ENCODE assay signal across 8 cellular contexts in genomic region chr14:35122696-35123387, GRCh38. TPM values are rescaled to one million over a fixed set of nuclear protein-coding genes. Genes with fewer than 3 reads are reported as not detected.
DNase-seq lines count a peak whose midpoint lies in the region; ATAC-seq, FAIRE-seq and TF ChIP-seq lines count a peak whose summit lies in the region.

No MANE protein-coding gene starts in this region.

- peak overlapping the region; percentile 92 for H3K9ac ChIP-seq in endothelial cell of umbilical vein (replicated peaks; ENCODE audit: extremely low read depth, insufficient read depth, low read length)

- H3K9me3 ChIP-seq in SJCRH30 (replicated peaks): no peaks in the 10 kb centered on the region
- H3K9me3 ChIP-seq in endothelial cell of umbilical vein (replicated peaks; ENCODE audit: control insufficient read depth, insufficient read depth, low read length): no peaks in the 10 kb centered on the region

- intact Hi-C loops in endothelial cell of umbilical vein (cut with micrococcal nuclease): loop anchor here (1.0 to 5.0 kb wide), 5 partner anchors 141 to 496 kb away; partner anchors contain the start of genes BAZ1A, PSMA6 and SRP54

- dilution Hi-C loops in endothelial cell of umbilical vein (cut with MboI; ENCODE audit: extremely low pct_ligation_motif_present, low sequenced_read_pairs): no loop called here

- H3K4me2 ChIP-seq in endothelial cell of umbilical vein (ENCODE audit: insufficient read depth, low read length): peak overlapping the region; percentile 84

- peak; percentile 4 for ATAC-seq in HG02678 (IDR thresholded peaks at IDR 0.05; ENCODE audit: unreplicated experiment)
- no peak for ATAC-seq in HG03045 (IDR thresholded peaks at IDR 0.05; ENCODE audit: unreplicated experiment)

- H3K27ac ChIP-seq in SJCRH30: peak overlapping the region; percentile 100
- H3K27ac ChIP-seq in endothelial cell of umbilical vein (ENCODE audit: insufficient read depth, low read depth, low read length): peak overlapping the region; percentile 91

- H3K79me2 ChIP-seq in endothelial cell of umbilical vein (ENCODE audit: control insufficient read depth, insufficient read depth, low read length): peaks cover 16% of the 10 kb centered on the region

- H3K36me3 ChIP-seq in SJCRH30 (peaks cover 7% of the 10 kb centered on the region; the same call in 1 of the 2 replicates), endothelial cell of umbilical vein (ENCODE audit: control insufficient read depth in 2 of 2, extremely low read depth in 1 of 2, insufficient read depth in 2 of 2, low read length in 2 of 2) (no peaks in the 10 kb centered on the region)

- H3K27me3 ChIP-seq in SJCRH30 (no peaks in the 10 kb centered on the region), endothelial cell of umbilical vein (ENCODE audit: control insufficient read depth in 2 of 2, insufficient read depth in 2 of 2, low read length in 2 of 2) (no peaks in the 10 kb centered on the region)

- H4K20me1 ChIP-seq in endothelial cell of umbilical vein (replicated peaks; ENCODE audit: control insufficient read depth, extremely low read depth, insufficient read depth, low read length): no peaks in the 10 kb centered on the region

- H2AFZ ChIP-seq in endothelial cell of umbilical vein (ENCODE audit: low read depth, low read length): peak overlapping the region; percentile 75

- CTCF ChIA-PET in endothelial cell of umbilical vein (lab: Charles Lee): interaction anchor here (1.4 to 1.5 kb wide), 2 partner anchors 23 to 92 kb away, joined by 3 to 4 read pairs; no protein-coding TSS in a partner anchor

- POLR2A ChIA-PET in endothelial cell of umbilical vein (lab: Charles Lee): interaction anchor here (1.3 to 1.4 kb wide), 2 partner anchors 77 to 281 kb away, joined by 4 to 5 read pairs; partner anchors contain the start of gene FAM177A1

- H3K4me1 ChIP-seq in SJCRH30 (peaks cover 6% of the 10 kb centered on the region; the same call in 1 of the 2 replicates), endothelial cell of umbilical vein (ENCODE audit: control insufficient read depth, extremely low read depth, insufficient read depth, low read length) (peaks cover 15% of the 10 kb centered on the region)

- peak; percentile 87 for DNase-seq in DMS79 treated with DMSO at 0.1 percent for 48 hours (lab: John Stamatoyannopoulos, UW)
- no peak for DNase-seq in DMS79 (lab: John Stamatoyannopoulos, UW)
- peak in 1 of 2 experiments; percentile 27 for DNase-seq in SJCRH30
- peak; percentile 50 for DNase-seq in endothelial cell of umbilical vein (ENCODE audit: low read depth, low spot score)
- peak; percentile 20 for DNase-seq in myocyte (ENCODE audit: low read depth)
- DNase-seq in ecto neural progenitor cell (ENCODE audit: low spot score): no peak

- no peak for TF ChIP-seq CTCF in endothelial cell of umbilical vein (IDR thresholded peaks at IDR 0.05; ENCODE audit: extremely low read depth in 1 of 2, insufficient read depth in 1 of 2, low read depth in 1 of 2, low read length in 2 of 2)

- no peaks in the 10 kb centered on the region for H3K9me1 ChIP-seq in endothelial cell of umbilical vein (replicated peaks; ENCODE audit: control insufficient read depth, extremely low read depth, insufficient read depth, low read length)

- H3K4me3 ChIP-seq in SJCRH30: peak overlapping the region; percentile 89
- peak overlapping the region; percentile 81 to 96 (median 88) for H3K4me3 ChIP-seq in endothelial cell of umbilical vein (replicated peaks in 1 of 3; ENCODE audit: insufficient read depth in 1 of 3, low read depth in 1 of 3, low read length in 3 of 3)

- no peak for FAIRE-seq in endothelial cell of umbilical vein (lab: Jason Lieb, UNC)

- no peak for TF ChIP-seq POLR2A in endothelial cell of umbilical vein (IDR thresholded peaks at IDR 0.05; ENCODE audit: low read depth, low read length)

- TSS peak; percentile 37 for BruUV-seq in endothelial cell of umbilical vein (replicated peaks; lab: Mats Ljungman, UMichigan)

TF ChIP-seq in endothelial cell of umbilical vein, 7 proteins besides CTCF, POLR2A, EP300 and RAD21:
- TF ChIP-seq MYC (IDR thresholded peaks at IDR 0.05; ENCODE audit: low read depth, low read length) (no peak), FOS (IDR thresholded peaks at IDR 0.05; ENCODE audit: borderline replicate concordance, insufficient read depth, low read length) (no peak), POLR2AphosphoS5 (IDR thresholded peaks at IDR 0.05; ENCODE audit: insufficient read depth, low read depth, low read length) (no peak), JUN (IDR thresholded peaks at IDR 0.05; ENCODE audit: borderline replicate concordance, insufficient read depth, insufficient read length, low read depth) (no peak), MAX (IDR thresholded peaks at IDR 0.05; ENCODE audit: insufficient read depth, insufficient read length) (no peak), GATA2 (IDR thresholded peaks at IDR 0.05; ENCODE audit: insufficient read depth, insufficient read length, low read depth, low read length) (no peak), EZH2 (IDR thresholded peaks at IDR 0.05; ENCODE audit: borderline replicate concordance, low read depth, low read length, severe bottlenecking) (no peak)

RNA-seq across cellular contexts. Expression of gene PRORP, which starts 0.5 kb away (rescaled TPM):
- total RNA-seq in SJCRH30 (2014; rRNA removed; shearing (Covaris generic)): 42.8 and 51.2 TPM in 2 replicates
- total RNA-seq in endothelial cell of umbilical vein (36.3 and 36.9 TPM in 2 replicates), myocyte (38.4 and 39.1 TPM in 2 replicates)
- 24.5 and 28.8 TPM in 2 replicates for polyA plus RNA-seq in endothelial cell of umbilical vein
- polyA plus RNA-seq in endothelial cell of umbilical vein (2011; cell fraction: cytosol; rRNA removed): 30.6 and 35.7 TPM in 2 replicates
- polyA plus RNA-seq in endothelial cell of umbilical vein (2011; cell fraction: nucleus; rRNA removed): 59.8 and 70.9 TPM in 2 replicates
- polyA plus RNA-seq in endothelial cell of umbilical vein (2012): 30.3 and 33.7 TPM in 2 replicates
- polyA minus RNA-seq in endothelial cell of umbilical vein: 55.0 and 60.6 TPM in 2 replicates
- polyA minus RNA-seq in endothelial cell of umbilical vein (2011; cell fraction: cytosol; rRNA and poly(A)+ RNA removed): 12.5 TPM
- 39.7 and 57.0 TPM in 2 replicates for polyA minus RNA-seq in endothelial cell of umbilical vein (2011; cell fraction: nucleus; rRNA and poly(A)+ RNA removed)
- 21.2 TPM for polyA plus RNA-seq in myocyte (2012)

RNA-seq across cellular contexts. Expression of gene PPP2R3C, which starts 1.1 kb away (rescaled TPM):
- 34.7 and 43.6 TPM in 2 replicates for total RNA-seq in SJCRH30 (2014; rRNA removed; shearing (Covaris generic))
- 40.6 and 46.0 TPM in 2 replicates for total RNA-seq in endothelial cell of umbilical vein
- 7.6 and 10.2 TPM in 2 replicates for polyA plus RNA-seq in endothelial cell of umbilical vein
- 20.8 TPM in 2 replicates for polyA plus RNA-seq in endothelial cell of umbilical vein (2011; cell fraction: cytosol; rRNA removed)
- polyA plus RNA-seq in endothelial cell of umbilical vein (2011; cell fraction: nucleus; rRNA removed): 24.2 and 25.6 TPM in 2 replicates
- polyA plus RNA-seq in endothelial cell of umbilical vein (2012): 32.5 and 55.9 TPM in 2 replicates
- polyA minus RNA-seq in endothelial cell of umbilical vein: 9.9 and 10.6 TPM in 2 replicates
- polyA minus RNA-seq in endothelial cell of umbilical vein (2011; cell fraction: cytosol; rRNA and poly(A)+ RNA removed): 7.9 TPM
- 18.2 and 19.5 TPM in 2 replicates for polyA minus RNA-seq in endothelial cell of umbilical vein (2011; cell fraction: nucleus; rRNA and poly(A)+ RNA removed)
- 45.7 and 52.2 TPM in 2 replicates for total RNA-seq in myocyte
- polyA plus RNA-seq in myocyte (2012): 21.2 TPM

Comparison
In these comparisons a context has a peak if more than half of its experiments do, and no peak if none do; other contexts are left out.
1. DNase-seq: peak in DMS79 treated with DMSO at 0.1 percent for 48 hours (single experiment), endothelial cell of umbilical vein (single experiment) and myocyte (single experiment); none in DMS79 (single experiment) and ecto neural progenitor cell (single experiment).